Comparison of ENCODE assay signal across 1 cellular context in genomic region chr17:8185580-8186445, GRCh38.
TF ChIP-seq lines count a peak whose summit lies in the region.

No MANE protein-coding gene starts in this region.

TF ChIP-seq in SK-N-SH, 30 proteins besides CTCF, POLR2A, EP300 and RAD21 (continued from another document):
- TF ChIP-seq PBX3 (IDR thresholded peaks at IDR 0.05) (no peak), EZH2phosphoT487 (IDR thresholded peaks at IDR 0.05; ENCODE audit: borderline replicate concordance, low read depth) (no peak), NRF1 (IDR thresholded peaks at IDR 0.05; ENCODE audit: low read depth, low read length) (no peak), FOXM1 (IDR thresholded peaks at IDR 0.05; ENCODE audit: low read depth) (no peak), GATA2 (CRISPR knock-in tag; IDR thresholded peaks at IDR 0.05) (no peak), USF2 (IDR thresholded peaks at IDR 0.05; ENCODE audit: borderline replicate concordance, low read depth, low read length) (no peak), ELF1 (IDR thresholded peaks at IDR 0.05) (no peak), SIN3A (IDR thresholded peaks at IDR 0.05; ENCODE audit: borderline replicate concordance, low read depth, low read length) (no peak; the same call in 1 of the 2 replicates), REST (IDR thresholded peaks at IDR 0.05; ENCODE audit: low read depth, low read length) (no peak), RCOR1 (IDR thresholded peaks at IDR 0.05; ENCODE audit: low read length) (no peak; the same call in 1 of the 2 replicates), RXRA (IDR thresholded peaks at IDR 0.05; ENCODE audit: borderline replicate concordance, low read depth) (no peak; the same call in 1 of the 2 replicates), TEAD4 (IDR thresholded peaks at IDR 0.05; ENCODE audit: borderline replicate concordance, insufficient read depth) (peak; percentile 91), CHD2 (IDR thresholded peaks at IDR 0.05; ENCODE audit: low read length, partially characterized antibody) (no peak), USF1 (IDR thresholded peaks at IDR 0.05; ENCODE audit: borderline replicate concordance, low read depth) (no peak), POLR2AphosphoS5 (IDR thresholded peaks at IDR 0.05; ENCODE audit: low read depth, low read length) (no peak), SMC3 (IDR thresholded peaks at IDR 0.05; ENCODE audit: low read depth, low read length) (no peak), NFIC (IDR thresholded peaks at IDR 0.05; ENCODE audit: borderline replicate concordance) (no peak), TCF12 (IDR thresholded peaks at IDR 0.05) (no peak), MEF2A (IDR thresholded peaks at IDR 0.05; ENCODE audit: borderline replicate concordance, low read depth) (no peak), FOSL2 (IDR thresholded peaks at IDR 0.05; ENCODE audit: borderline replicate concordance, low read depth) (peak; percentile 23; the same call in 1 of the 2 replicates)
- TF ChIP-seq, protein P1, sequence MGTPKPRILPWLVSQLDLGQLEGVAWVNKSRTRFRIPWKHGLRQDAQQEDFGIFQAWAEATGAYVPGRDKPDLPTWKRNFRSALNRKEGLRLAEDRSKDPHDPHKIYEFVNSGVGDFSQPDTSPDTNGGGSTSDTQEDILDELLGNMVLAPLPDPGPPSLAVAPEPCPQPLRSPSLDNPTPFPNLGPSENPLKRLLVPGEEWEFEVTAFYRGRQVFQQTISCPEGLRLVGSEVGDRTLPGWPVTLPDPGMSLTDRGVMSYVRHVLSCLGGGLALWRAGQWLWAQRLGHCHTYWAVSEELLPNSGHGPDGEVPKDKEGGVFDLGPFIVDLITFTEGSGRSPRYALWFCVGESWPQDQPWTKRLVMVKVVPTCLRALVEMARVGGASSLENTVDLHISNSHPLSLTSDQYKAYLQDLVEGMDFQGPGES (IDR thresholded peaks at IDR 0.05; ENCODE audit: low read depth, low read length) = no peak
